Comparison of ENCODE assay signal across 24 cellular contexts in genomic region chr13:101545521-101545920, GRCh38.
DNase-seq lines count a peak whose midpoint lies in the region; ATAC-seq and TF ChIP-seq lines count a peak whose summit lies in the region.
"Had no signal": no experiment of that assay in that cellular context is flagged by ENCODE, and none has a peak within 500 bp of the region (broad histone marks: within the 10 kb centered on the region; RNA-seq: fewer than 3 reads in every experiment).

No MANE protein-coding gene starts in this region.

- H3K27ac ChIP-seq in suprapubic skin, result no peak overlapping the region
- H3K27ac ChIP-seq: gastroesophageal sphincter, parathyroid adenoma, right lobe of liver had no signal

- H3K36me3 ChIP-seq in adipocyte (ENCODE audit: control insufficient read depth, insufficient read depth, low read length, severe bottlenecking) (no peaks in the 10 kb centered on the region), suprapubic skin (no peaks in the 10 kb centered on the region)
- H3K36me3 ChIP-seq: gastroesophageal sphincter, right lobe of liver had no signal

- H3K9me3 ChIP-seq in adipocyte (ENCODE audit: control insufficient read depth, low read length) (no peaks in the 10 kb centered on the region), suprapubic skin (no peaks in the 10 kb centered on the region)
- H3K9me3 ChIP-seq: gastroesophageal sphincter, right lobe of liver had no signal

- TF ChIP-seq CTCF in AG10803 (conservative IDR thresholded peaks at IDR 0.05; ENCODE audit: low read length), result peak; percentile 24; the same call in 1 of the 2 replicates
- TF ChIP-seq CTCF in foreskin fibroblast (IDR thresholded peaks at IDR 0.05; ENCODE audit: low read depth, low read length), result peak; percentile 18
- TF ChIP-seq CTCF in natural killer cell (IDR thresholded peaks at IDR 0.05), result no peak
- no peak for TF ChIP-seq CTCF in suprapubic skin (IDR thresholded peaks at IDR 0.05)

- H3K9me3 Mint-ChIP-seq in natural killer cell, result peaks cover 2 to 4% of the 10 kb centered on the region in 2 donors
- H3K9me3 Mint-ChIP-seq: activated CD4-positive, alpha-beta T cell treated with anti-CD3 and anti-CD28 coated beads, Interleukin-2, amount 10 ng/mL, durations not matched to agents 7 days and 5 days; CD8-positive, alpha-beta T cell had no signal

- H3K4me1 Mint-ChIP-seq in natural killer cell, result no peaks in the 10 kb centered on the region
- H3K4me1 Mint-ChIP-seq: activated CD4-positive, alpha-beta T cell treated with anti-CD3 and anti-CD28 coated beads, Interleukin-2, amount 10 ng/mL, durations not matched to agents 7 days and 5 days; naive thymus-derived CD4-positive, alpha-beta T cell had no signal

- no peaks in the 10 kb centered on the region for H3K36me3 Mint-ChIP-seq in natural killer cell
- H3K36me3 Mint-ChIP-seq: activated naive CD8-positive, alpha-beta T cell; CD8-positive, alpha-beta T cell; naive thymus-derived CD4-positive, alpha-beta T cell; stimulated activated effector memory CD8-positive, alpha-beta T cell treated with anti-CD3 and anti-CD28 coated beads, Interleukin-12 subunit alpha, Interleukin-12 subunit beta, amount 100 ng/mL, for 72 hours had no signal

- H3K4me3 Mint-ChIP-seq in natural killer cell, result no peak overlapping the region
- H3K4me3 Mint-ChIP-seq: activated CD4-positive, alpha-beta T cell treated with anti-CD3 and anti-CD28 coated beads, Interleukin-2, amount 10 ng/mL, durations not matched to agents 7 days and 5 days; activated naive CD8-positive, alpha-beta T cell; CD8-positive, alpha-beta T cell; naive thymus-derived CD4-positive, alpha-beta T cell; stimulated activated effector memory CD8-positive, alpha-beta T cell treated with anti-CD3 and anti-CD28 coated beads, Interleukin-12 subunit alpha, Interleukin-12 subunit beta, amount 100 ng/mL, for 72 hours had no signal

- H3K27me3 Mint-ChIP-seq in natural killer cell (ENCODE audit: low read depth in 2 of 2), result peaks cover 0 to 7% of the 10 kb centered on the region in 2 donors

- 42% methylated on average over 1 of the region's 1 CpG for WGBS in suprapubic skin

- no peak for TF ChIP-seq EP300 in suprapubic skin (IDR thresholded peaks at IDR 0.05)

- DNase-seq in AG10803 (ENCODE audit: low read depth) (no peak), LHCN-M2 (ENCODE audit: low read depth) (peak; percentile 54), adipocyte (ENCODE audit: low read depth) (peak; percentile 44), foreskin fibroblast (peak; percentile 35 to 61), T1000 (lab: John Stamatoyannopoulos, UW) (no peak), natural killer cell (no peak), suprapubic skin (ENCODE audit: low spot score in 2 of 2) (no peak)
- DNase-seq: activated CD4-positive, alpha-beta T cell treated with anti-CD3 and anti-CD28 coated beads, Interleukin-2, amount 10 ng/mL, durations not matched to agents 7 days and 5 days; CD8-positive, alpha-beta T cell; DMS79 treated with DMSO at 0.1 percent for 48 hours; Karpas-422; kidney glomerular epithelial cell; mesenchymal stem cell; naive thymus-derived CD4-positive, alpha-beta T cell; NCI-H1105; NCI-H524; right lobe of liver; SHP77 had no signal

- intact Hi-C loops in natural killer cell (cut with micrococcal nuclease), result no loop called here

- no peak overlapping the region for H3K9ac ChIP-seq in adipocyte (ENCODE audit: low read length)
- H3K9ac ChIP-seq: parathyroid adenoma had no signal

- no peak overlapping the region for H3K27ac Mint-ChIP-seq in natural killer cell
- H3K27ac Mint-ChIP-seq: activated CD4-positive, alpha-beta T cell treated with anti-CD3 and anti-CD28 coated beads, Interleukin-2, amount 10 ng/mL, durations not matched to agents 7 days and 5 days; activated naive CD8-positive, alpha-beta T cell; CD8-positive, alpha-beta T cell; naive thymus-derived CD4-positive, alpha-beta T cell; stimulated activated effector memory CD8-positive, alpha-beta T cell treated with anti-CD3 and anti-CD28 coated beads, Interleukin-12 subunit alpha, Interleukin-12 subunit beta, amount 100 ng/mL, for 72 hours had no signal

- H3K4me1 ChIP-seq in adipocyte (ENCODE audit: control insufficient read depth, insufficient read depth, low read length), result peaks cover 5% of the 10 kb centered on the region
- no peaks in the 10 kb centered on the region for H3K4me1 ChIP-seq in suprapubic skin
- H3K4me1 ChIP-seq: gastroesophageal sphincter, parathyroid adenoma, right lobe of liver had no signal

- no peak for TF ChIP-seq POLR2A in suprapubic skin (IDR thresholded peaks at IDR 0.05)

- H3K4me3 ChIP-seq in AG10803 (ENCODE audit: low read length), result no peak overlapping the region
- no peak overlapping the region for H3K4me3 ChIP-seq in adipocyte (ENCODE audit: low read length)
- no peak overlapping the region for H3K4me3 ChIP-seq in foreskin fibroblast (ENCODE audit: low read depth in 1 of 2, low read length in 2 of 2)
- H3K4me3 ChIP-seq in suprapubic skin, result no peak overlapping the region
- H3K4me3 ChIP-seq: gastroesophageal sphincter, right lobe of liver had no signal

- H3K27me3 ChIP-seq in adipocyte (replicated peaks; ENCODE audit: control insufficient read depth, insufficient read depth, low read length) (no peaks in the 10 kb centered on the region), suprapubic skin (no peaks in the 10 kb centered on the region)
- H3K27me3 ChIP-seq: gastroesophageal sphincter, right lobe of liver had no signal

- ATAC-seq in natural killer cell (no peak), GM19452 (IDR thresholded peaks at IDR 0.05; ENCODE audit: unreplicated experiment) (no peak)
- ATAC-seq: CD8-positive, alpha-beta T cell; gastroesophageal sphincter; HCT116; naive thymus-derived CD4-positive, alpha-beta T cell; right lobe of liver; stimulated activated effector memory CD8-positive, alpha-beta T cell treated with anti-CD3 and anti-CD28 coated beads, Interleukin-12 subunit alpha, Interleukin-12 subunit beta, amount 100 ng/mL, for 72 hours had no signal

Comparison
In these comparisons a context has a peak if more than half of its experiments do, and no peak if none do; other contexts are left out.
1. DNase-seq: peak in LHCN-M2 (single experiment), adipocyte (single experiment) and foreskin fibroblast (2 of 2); none in AG10803 (single experiment), T1000 (single experiment), natural killer cell (single experiment) and suprapubic skin (0 of 2).
2. CTCF ChIP-seq: peak in AG10803 (single experiment) and foreskin fibroblast (single experiment); none in natural killer cell (single experiment) and suprapubic skin (0 of 2).